Comparison of ENCODE assay signal across 16 cellular contexts in genomic region chr5:136128416-136128935, GRCh38.
"Had no signal": no experiment of that assay in that cellular context is flagged by ENCODE, and none has a peak within 500 bp of the region (broad histone marks: within the 10 kb centered on the region; RNA-seq: fewer than 3 reads in every experiment).

No MANE protein-coding gene starts in this region.

- H3K4me3 ChIP-seq: body of pancreas, lung, mucosa of descending colon, spleen had no signal

- H3K36me3 Mint-ChIP-seq: activated naive CD4-positive, alpha-beta T cell treated with anti-CD3 and anti-CD28 coated beads, Interleukin-2, amount 50 U/mL, for 24 hours; natural killer cell; type B pancreatic cell had no signal

- DNase-seq: amniotic stem cell; body of pancreas; left cardiac atrium; mucosa of descending colon; natural killer cell; spleen; stimulated activated CD4-positive, alpha-beta T cell treated with anti-CD3 and anti-CD28 coated beads, Interleukin-1b, Interleukin-23, amount 100 ng/mL, for 48 hours; stimulated activated naive B cell treated with anti-CD40 and anti-IgM and Interleukin-4, amounts not matched to agents 10 μg/mL and 1 μg/mL and 100 μg/mL, for 72 hours had no signal

- ATAC-seq: body of pancreas; left cardiac atrium; mucosa of descending colon; natural killer cell; sciatic nerve; stimulated activated naive B cell treated with anti-CD40 and anti-IgM and Interleukin-4, amounts not matched to agents 10 μg/mL and 1 μg/mL and 100 μg/mL, for 72 hours had no signal

- H3K4me3 Mint-ChIP-seq: activated naive CD4-positive, alpha-beta T cell treated with anti-CD3 and anti-CD28 coated beads, Interleukin-2, amount 50 U/mL, for 24 hours; central memory CD8-positive, alpha-beta T cell; dendritic cell treated with granulocyte-macrophage colony-stimulating factor and Interleukin-4, amounts not matched to agents 40 ng/mL and 50 ng/mL, for 4 days; natural killer cell; stimulated activated naive B cell treated with anti-CD40 and anti-IgM and Interleukin-4, amounts not matched to agents 10 μg/mL and 1 μg/mL and 100 μg/mL, for 72 hours; T-helper 1 cell treated with Interleukin-12 subunit alpha and Interleukin-12 subunit beta and Interleukin-4 antibody, amounts not matched to agents 30 μg/mL and 1 μg/mL, for 36 hours; type B pancreatic cell had no signal

- H3K36me3 ChIP-seq: spleen had no signal

- H3K9me3 ChIP-seq: body of pancreas, mucosa of descending colon, spleen had no signal

- H3K27ac Mint-ChIP-seq: activated naive CD4-positive, alpha-beta T cell treated with anti-CD3 and anti-CD28 coated beads, Interleukin-2, amount 50 U/mL, for 24 hours; activated T-helper 2 cell treated with anti-CD3 and anti-CD28 coated beads, Interferon-gamma antibody, Interleukin-2, Interleukin-4, amounts not matched to agents 10 μg/mL and 5 μg/mL and 100 μg/mL, durations not matched to agents 14 hours and 24 hours and 36 hours; dendritic cell treated with granulocyte-macrophage colony-stimulating factor and Interleukin-4, amounts not matched to agents 40 ng/mL and 50 ng/mL, for 4 days; natural killer cell; stimulated activated naive B cell treated with anti-CD40 and anti-IgM and Interleukin-4, amounts not matched to agents 10 μg/mL and 1 μg/mL and 100 μg/mL, for 72 hours; T-helper 1 cell treated with Interleukin-12 subunit alpha and Interleukin-12 subunit beta and Interleukin-4 antibody, amounts not matched to agents 30 μg/mL and 1 μg/mL, for 36 hours had no signal

- H3K27me3 ChIP-seq: body of pancreas had no signal

- H3K27ac ChIP-seq: body of pancreas, spleen had no signal
